Comparison of ENCODE assay signal across 10 cellular contexts in genomic region chr5:250396-250795, GRCh38. TPM values are rescaled to one million over a fixed set of nuclear protein-coding genes. Genes with fewer than 3 reads are reported as not detected.
DNase-seq lines count a peak whose midpoint lies in the region; ATAC-seq and TF ChIP-seq lines count a peak whose summit lies in the region.
"Not testable (repeated sequence)": the region's sequence is repeated elsewhere in the genome, so short reads cannot be mapped to it uniquely, and the experiment has no call there.
"Had no signal": no experiment of that assay in that cellular context is flagged by ENCODE, and none has a peak within 500 bp of the region (broad histone marks: within the 10 kb centered on the region; RNA-seq: fewer than 3 reads in every experiment).

No MANE protein-coding gene starts in this region.

- POLR2A ChIA-PET in Caco-2 (lab: Charles Lee): not testable (repeated sequence)

- not testable (repeated sequence) for H3K9me3 Mint-ChIP-seq in Caco-2 (ENCODE audit: unreplicated experiment); natural killer cell treated with Interleukin-12 subunit alpha and Interleukin-12 subunit beta and Interleukin-15 and Interleukin-18, amount 100 ng/mL, for 72 hours

- H3K36me3 ChIP-seq in Caco-2 (ENCODE audit: control insufficient read depth, insufficient read depth, low read length): not testable (repeated sequence)

- ATAC-seq in SK-N-SH treated with all-trans-retinoic acid at 6 μM for 48 hours (peak; percentile 28), esophagus mucosa (peak; percentile 38), left cardiac atrium (peak; percentile 19 to 24), left lobe of liver (peak; percentile 17)
- ATAC-seq in natural killer cell treated with Interleukin-12 subunit alpha and Interleukin-12 subunit beta and Interleukin-15 and Interleukin-18, amount 100 ng/mL, for 72 hours: peak; percentile 58 to 61

- intact Hi-C loops in Caco-2 (cut with micrococcal nuclease; ENCODE audit: unreplicated experiment); left cardiac atrium (cut with DNase I): not testable (repeated sequence)

- not testable (repeated sequence) for TF ChIP-seq CTCF in Caco-2 (IDR thresholded peaks at IDR 0.05; ENCODE audit: insufficient read depth in 1 of 2, low read depth in 1 of 2, low read length in 1 of 2, severe bottlenecking in 1 of 2, unreplicated experiment in 1 of 2)

- H3K4me1 ChIP-seq in Caco-2: not testable (repeated sequence)

- H3K27me3 ChIP-seq in Caco-2 (replicated peaks; ENCODE audit: control insufficient read depth, insufficient read depth, low read length): not testable (repeated sequence)

- CTCF ChIA-PET in Caco-2 (lab: Charles Lee): not testable (repeated sequence)

- BruUV-seq in Caco-2 (replicated peaks; lab: Mats Ljungman, UMichigan): not testable (repeated sequence)

- not testable (repeated sequence) for H3K27me3 Mint-ChIP-seq in Caco-2 (ENCODE audit: insufficient read depth, unreplicated experiment); natural killer cell treated with Interleukin-12 subunit alpha and Interleukin-12 subunit beta and Interleukin-15 and Interleukin-18, amount 100 ng/mL, for 72 hours

- H3K4me3 Mint-ChIP-seq in Caco-2 (ENCODE audit: unreplicated experiment); natural killer cell treated with Interleukin-12 subunit alpha and Interleukin-12 subunit beta and Interleukin-15 and Interleukin-18, amount 100 ng/mL, for 72 hours: not testable (repeated sequence)

- not testable (repeated sequence) for DNase-seq in Caco-2; left cardiac atrium; left lobe of liver (ENCODE audit: low spot score); natural killer cell treated with Interleukin-12 subunit alpha and Interleukin-12 subunit beta and Interleukin-15 and Interleukin-18, amount 100 ng/mL, for 72 hours (ENCODE audit: low spot score)
- DNase-seq in activated CD8-positive, alpha-beta memory T cell treated with anti-CD3 and anti-CD28 coated beads for 24 hours: peak; percentile 42

- not testable (repeated sequence) for H3K4me1 Mint-ChIP-seq in Caco-2 (ENCODE audit: low read depth, unreplicated experiment)
- peaks cover 11% of the 10 kb centered on the region in 2 donors for H3K4me1 Mint-ChIP-seq in natural killer cell treated with Interleukin-12 subunit alpha and Interleukin-12 subunit beta and Interleukin-15 and Interleukin-18, amount 100 ng/mL, for 72 hours (ENCODE audit: low read depth in 2 of 2)

- peaks cover 73% of the 10 kb centered on the region for H3K36me3 Mint-ChIP-seq in Caco-2 (ENCODE audit: insufficient read depth, unreplicated experiment)
- H3K36me3 Mint-ChIP-seq in natural killer cell treated with Interleukin-12 subunit alpha and Interleukin-12 subunit beta and Interleukin-15 and Interleukin-18, amount 100 ng/mL, for 72 hours: peaks cover 34% of the 10 kb centered on the region

- H3K4me3 ChIP-seq in Caco-2 (ENCODE audit: low read depth, low read length): not testable (repeated sequence)

- peak overlapping the region; percentile 43 for H3K27ac Mint-ChIP-seq in Caco-2 (ENCODE audit: unreplicated experiment)
- H3K27ac Mint-ChIP-seq in natural killer cell treated with Interleukin-12 subunit alpha and Interleukin-12 subunit beta and Interleukin-15 and Interleukin-18, amount 100 ng/mL, for 72 hours: not testable (repeated sequence)

- H3K9me3 ChIP-seq in Caco-2: not testable (repeated sequence)

RNA-seq across cellular contexts. Expression of gene PDCD6, which starts 21.1 kb away (rescaled TPM):
- total RNA-seq in Caco-2 (2022) (101 and 107 TPM in 2 replicates), esophagus mucosa (96.8 TPM), left cardiac atrium (10 to 100 TPM; 40.8 to 44.6 TPM), left lobe of liver (37.1 TPM)
- 10 to 100 TPM; 71.5 to 85.9 TPM for total RNA-seq in natural killer cell treated with Interleukin-12 subunit alpha and Interleukin-12 subunit beta and Interleukin-15 and Interleukin-18, amount 100 ng/mL, for 72 hours

RNA-seq across cellular contexts. Expression of gene SDHA, which starts 32.3 kb away (rescaled TPM):
- 140 and 157 TPM in 2 replicates for total RNA-seq in Caco-2 (2022)
- total RNA-seq in esophagus mucosa: 53.6 TPM
- total RNA-seq in left cardiac atrium: 100 to 1,000 TPM; 395 to 449 TPM
- 232 TPM for total RNA-seq in left lobe of liver
- total RNA-seq in natural killer cell treated with Interleukin-12 subunit alpha and Interleukin-12 subunit beta and Interleukin-15 and Interleukin-18, amount 100 ng/mL, for 72 hours: 100 to 1,000 TPM; 121 to 130 TPM

RNA-seq across cellular contexts. Expression of gene CCDC127, which starts 32.4 kb away (rescaled TPM):
- total RNA-seq in Caco-2 (2022) (10.5 TPM in 2 replicates), esophagus mucosa (1.6 TPM), left cardiac atrium (1 to 10 TPM; 7.8 to 9.6 TPM), left lobe of liver (3.1 TPM)
- total RNA-seq in natural killer cell treated with Interleukin-12 subunit alpha and Interleukin-12 subunit beta and Interleukin-15 and Interleukin-18, amount 100 ng/mL, for 72 hours: 1 to 10 TPM; 4.3 to 9.1 TPM

RNA-seq across cellular contexts. Expression of gene LRRC14B, which starts 59.1 kb away (rescaled TPM):
- total RNA-seq in Caco-2 (2022) (not detected in 2 replicates), esophagus mucosa (not detected), left cardiac atrium (10 to 100 TPM; 16.5 to 35.9 TPM), left lobe of liver (not detected)
- not detected for total RNA-seq in natural killer cell treated with Interleukin-12 subunit alpha and Interleukin-12 subunit beta and Interleukin-15 and Interleukin-18, amount 100 ng/mL, for 72 hours
- total RNA-seq: B cell; CD8-positive, alpha-beta memory T cell; H9 had no signal
